Comparison of ENCODE assay signal across 28 cellular contexts in the genomic region with DNA sequence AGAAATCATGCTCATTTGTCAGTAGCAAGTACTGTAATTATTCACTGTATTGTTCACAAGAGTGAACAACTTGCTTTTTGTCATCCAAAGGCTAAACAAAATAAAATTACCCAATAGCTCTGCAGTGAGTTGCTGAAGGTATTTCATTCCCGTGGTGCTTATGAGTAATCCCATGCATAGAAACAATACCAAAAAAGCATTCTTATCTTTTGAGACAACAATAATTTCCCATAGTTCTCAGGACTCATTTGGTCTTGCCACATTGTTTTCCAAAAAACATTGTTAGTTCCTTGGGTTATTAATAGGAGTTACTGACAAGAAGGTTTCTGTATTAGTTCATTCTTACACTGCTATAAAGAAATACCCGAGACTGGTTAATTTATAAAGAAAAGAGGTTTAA.
DNase-seq lines count a peak whose midpoint lies in the region; ATAC-seq, FAIRE-seq and TF ChIP-seq lines count a peak whose summit lies in the region.
"Had no signal": no experiment of that assay in that cellular context is flagged by ENCODE, and none has a peak within 500 bp of the region (broad histone marks: within the 10 kb centered on the region; RNA-seq: fewer than 3 reads in every experiment).

No MANE protein-coding gene starts in this region.

- H3K9ac ChIP-seq in keratinocyte (ENCODE audit: control insufficient read depth, extremely low read depth, insufficient read depth, low read length) = no peak overlapping the region
- H3K9ac ChIP-seq: SK-N-SH had no signal

- TF ChIP-seq CTCF in cardiac fibroblast (IDR thresholded peaks at IDR 0.05; ENCODE audit: low read depth, low read length) (no peak), keratinocyte (optimal IDR thresholded peaks at IDR 0.05 in 1 of 3, IDR thresholded peaks at IDR 0.05 in 1 of 3, conservative IDR thresholded peaks at IDR 0.05 in 1 of 3; ENCODE audit: extremely low read depth in 1 of 3, insufficient read depth in 2 of 3, low read length in 3 of 3) (no peak)

- H4K20me1 ChIP-seq in keratinocyte (ENCODE audit: control insufficient read depth, extremely low read depth, insufficient read depth, low read length) = no peaks in the 10 kb centered on the region

- H3K36me3 ChIP-seq in keratinocyte (ENCODE audit: control insufficient read depth in 2 of 2, extremely low read depth in 1 of 2, insufficient read depth in 2 of 2, low read length in 2 of 2) = no peaks in the 10 kb centered on the region
- H3K36me3 ChIP-seq: ovary, transverse colon had no signal

- dilution Hi-C loops in keratinocyte (cut with MboI; ENCODE audit: extremely low pct_ligation_motif_present, low sequenced_read_pairs) = no loop called here

- peak; percentile 62 for FAIRE-seq in keratinocyte (lab: Jason Lieb, UNC)
- FAIRE-seq: A549 had no signal

- no peaks in the 10 kb centered on the region for H3K9me1 ChIP-seq in keratinocyte (ENCODE audit: control insufficient read depth, extremely low read depth, insufficient read depth, low read length)

- H3K4me1 ChIP-seq in keratinocyte (ENCODE audit: control insufficient read depth, extremely low read depth, insufficient read depth, low read length) = peaks cover 26% of the 10 kb centered on the region
- H3K4me1 ChIP-seq: transverse colon had no signal

- intact Hi-C loops in cardiac septum (cut with DNase I) = no loop called here

- DNase-seq in AG20443 (ENCODE audit: low spot score) = peak; percentile 12
- peak; percentile 4 for DNase-seq in M059J (ENCODE audit: low read depth)
- DNase-seq in cardiac fibroblast (ENCODE audit: low read depth in 2 of 2) = peak; percentile 6 to 65
- DNase-seq in keratinocyte (ENCODE audit: low read depth, low spot score) = peak; percentile 53
- no peak for DNase-seq in H4 (ENCODE audit: low spot score)
- no peak for DNase-seq in KG1 (lab: John Stamatoyannopoulos, UW)
- DNase-seq in cardiac septum (ENCODE audit: low spot score) = no peak
- DNase-seq: activated CD4-positive, alpha-beta memory T cell treated with anti-CD3 and anti-CD28 coated beads, Interleukin-2, amount 10 ng/mL, durations not matched to agents 7 days and 5 days; activated gamma-delta T cell treated with Interleukin-2 at 50 U/mL for 16 hours; amygdala; COR-L47; DND-41; effector memory CD4-positive, alpha-beta T cell; H7; head of caudate nucleus; naive thymus-derived CD8-positive, alpha-beta T cell; NCI-H146; NCI-H2171; NCI-H526; ovary; right cardiac atrium; SK-N-SH; stimulated activated naive CD8-positive, alpha-beta T cell treated with anti-CD3 and anti-CD28 coated beads, Interleukin-15, amount 100 ng/mL, for 72 hours; transverse colon had no signal

- H2AFZ ChIP-seq in keratinocyte (ENCODE audit: control insufficient read depth, low read length) = no peak overlapping the region

- no peak for ATAC-seq in GM19351 (IDR thresholded peaks at IDR 0.05; ENCODE audit: unreplicated experiment)
- ATAC-seq: A549; left lobe of liver; naive thymus-derived CD8-positive, alpha-beta T cell; right cardiac atrium; stimulated activated naive CD8-positive, alpha-beta T cell treated with anti-CD3 and anti-CD28 coated beads, Interleukin-15, amount 100 ng/mL, for 72 hours; WTC11 had no signal

- no peaks in the 10 kb centered on the region for H3K79me2 ChIP-seq in keratinocyte (ENCODE audit: control insufficient read depth, insufficient read depth, low read length)

- no peaks in the 10 kb centered on the region for H3K9me3 ChIP-seq in keratinocyte (ENCODE audit: control insufficient read depth, low read depth, low read length)
- H3K9me3 ChIP-seq: A549, ovary, SK-N-SH, transverse colon had no signal

- H3K4me2 ChIP-seq in keratinocyte (ENCODE audit: control insufficient read depth, extremely low read depth, insufficient read depth, low read depth, low read length) = no peak overlapping the region
- H3K4me2 ChIP-seq: A549, SK-N-SH had no signal

- H3K4me3 ChIP-seq in cardiac fibroblast (replicated peaks in 1 of 2; ENCODE audit: low read depth in 2 of 2, low read length in 2 of 2) = no peak overlapping the region
- H3K4me3 ChIP-seq in keratinocyte (ENCODE audit: control insufficient read depth in 2 of 3, extremely low read depth in 1 of 3, insufficient read depth in 2 of 3, low read depth in 1 of 3, low read length in 3 of 3) = no peak overlapping the region
- H3K4me3 ChIP-seq: A549, ovary, transverse colon had no signal

- peak overlapping the region; percentile 48 for H3K27ac ChIP-seq in keratinocyte (ENCODE audit: control insufficient read depth, insufficient read depth, low read length)
- H3K27ac ChIP-seq: A549, ovary, transverse colon had no signal

- no peaks in the 10 kb centered on the region for H3K27me3 ChIP-seq in keratinocyte (ENCODE audit: control insufficient read depth, extremely low read depth, insufficient read depth, low read length)
- H3K27me3 ChIP-seq: ovary, transverse colon had no signal

Comparison
In these comparisons a context has a peak if more than half of its experiments do, and no peak if none do; other contexts are left out.
1. DNase-seq: peak in AG20443 (single experiment), M059J (single experiment), cardiac fibroblast (2 of 2) and keratinocyte (single experiment); none in H4 (single experiment), KG1 (single experiment) and cardiac septum (single experiment).